In the genomic region with DNA sequence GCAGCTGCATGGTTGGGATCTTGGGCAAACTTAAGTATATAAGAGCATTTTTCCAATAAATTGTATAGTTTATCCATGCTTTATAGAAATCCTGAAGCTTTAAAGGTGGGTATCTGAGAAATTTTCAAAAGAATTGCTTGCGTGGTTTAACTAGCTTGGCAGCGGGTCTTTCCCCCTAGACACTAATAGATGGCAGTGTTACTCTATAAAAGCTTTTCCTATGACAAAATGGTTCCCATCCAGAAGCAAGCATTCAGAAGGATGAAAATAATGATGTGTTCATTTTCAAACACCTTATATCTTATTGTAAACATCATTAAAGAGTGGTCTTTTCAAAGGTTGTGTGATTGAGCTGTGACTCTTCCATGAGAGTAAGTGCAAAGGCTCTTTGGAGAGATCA, we compare ENCODE assay signal across 29 cellular contexts. TPM values are rescaled to one million over a fixed set of nuclear protein-coding genes. Genes with fewer than 3 reads are reported as not detected.
DNase-seq lines count a peak whose midpoint lies in the region; ATAC-seq, FAIRE-seq and TF ChIP-seq lines count a peak whose summit lies in the region.
"Had no signal": no experiment of that assay in that cellular context is flagged by ENCODE, and none has a peak within 500 bp of the region (broad histone marks: within the 10 kb centered on the region; RNA-seq: fewer than 3 reads in every experiment).

No MANE protein-coding gene starts in this region.

- ATAC-seq in GM19351 (IDR thresholded peaks at IDR 0.05; ENCODE audit: unreplicated experiment), result no peak
- ATAC-seq: right cardiac atrium had no signal

- H3F3A ChIP-seq in Loucy (ENCODE audit: low read depth), result no peaks in the 10 kb centered on the region

- H3K9ac ChIP-seq in Loucy (ENCODE audit: low read depth, low read length, poor library complexity, severe bottlenecking), result no peak overlapping the region
- H3K9ac ChIP-seq in H1 (replicated peaks in 1 of 4; ENCODE audit: extremely low read depth in 1 of 4, low read depth in 3 of 4, low read length in 3 of 4), result no peak overlapping the region

- TF ChIP-seq POLR2A in H1 (IDR thresholded peaks at IDR 0.05; ENCODE audit: control extremely low read depth in 1 of 2, low read depth in 2 of 2, low read length in 2 of 2), result no peak

- DNase-seq in DMS 273 (lab: John Stamatoyannopoulos, UW; ENCODE audit: unreplicated experiment) (peak; percentile 22), DMS 273 treated with DMSO at 0.1 percent for 48 hours (lab: John Stamatoyannopoulos, UW) (no peak), H1 (ENCODE audit: low read depth in 1 of 2, low spot score in 2 of 2) (no peak), GM13977 (ENCODE audit: low spot score) (no peak), substantia nigra (lab: John Stamatoyannopoulos, UW) (no peak)
- DNase-seq: 8988T; activated CD8-positive, alpha-beta memory T cell treated with anti-CD3 and anti-CD28 coated beads, Interleukin-2, amount 50 U/mL, for 48 hours; activated effector memory CD4-positive, alpha-beta T cell treated with anti-CD3 and anti-CD28 coated beads, Interleukin-2, amount 50 U/mL, for 16 hours; adrenal gland; AML-193; Caco-2; cortex of kidney; glutamatergic neuron; HCEC 1CT; Kasumi-1; kidney glomerular epithelial cell; mesenchymal stem cell; NCI-H1092; NCI-H2029; NK-92 treated with Interleukin-12 subunit alpha and Interleukin-12 subunit beta, amount 100 ng/mL, for 24 hours; Peyer's patch; right cardiac atrium; SJCRH30; upper lobe of left lung had no signal

- no peak for TF ChIP-seq EP300 in H1 (IDR thresholded peaks at IDR 0.05; ENCODE audit: borderline replicate concordance in 1 of 2, low read depth in 2 of 2, low read length in 2 of 2)

- no peak overlapping the region for H2BK20ac ChIP-seq in H1 (ENCODE audit: low read length)

- H3K4me1 ChIP-seq in Loucy (ENCODE audit: insufficient read depth, low read length, poor library complexity, severe bottlenecking) (no peaks in the 10 kb centered on the region), H1 (replicated peaks in 1 of 4; ENCODE audit: control insufficient read depth in 3 of 4, insufficient read depth in 4 of 4, low read length in 3 of 4) (no peaks in the 10 kb centered on the region)

- no peak overlapping the region for H4K8ac ChIP-seq in H1 (ENCODE audit: extremely low read depth, insufficient read depth, low read length)

- no peak overlapping the region for H2BK15ac ChIP-seq in H1 (ENCODE audit: low read length)

- no peaks in the 10 kb centered on the region for H3K9me2 ChIP-seq in Loucy (replicated peaks; ENCODE audit: low read depth, low read length)

- no peak overlapping the region for H4K5ac ChIP-seq in H1 (ENCODE audit: insufficient read length, low read depth, low read length)

- no peak overlapping the region for H4K91ac ChIP-seq in H1 (replicated peaks; ENCODE audit: insufficient read length, low read length)

- POLR2A ChIA-PET in H1 (lab: Charles Lee; ENCODE audit: partially characterized antibody), result interaction anchor here (1.2 kb wide), 1 partner anchor 12 kb away, joined by 3 read pairs; no protein-coding TSS in a partner anchor

- H3K14ac ChIP-seq in H1 (ENCODE audit: insufficient read length), result no peak overlapping the region

- H3K4me2 ChIP-seq in Loucy (ENCODE audit: low read depth, low read length, poor library complexity, severe bottlenecking) (no peak overlapping the region), H1 (ENCODE audit: insufficient read depth in 1 of 2, low read depth in 2 of 2, low read length in 2 of 2) (no peak overlapping the region)

- no peak overlapping the region for H2BK12ac ChIP-seq in H1 (ENCODE audit: low read depth, low read length)

- in situ Hi-C loops in GM13977 (cut with MboI; ENCODE audit: low pct_unique_long_range_greater_than_20kb, low sequenced_read_pairs, unreplicated experiment), result no loop called here

- H3K79me2 ChIP-seq in Loucy (ENCODE audit: insufficient read depth, low read length) (no peaks in the 10 kb centered on the region), H1 (ENCODE audit: control insufficient read depth in 1 of 2, insufficient read depth in 2 of 2, low read length in 2 of 2) (no peaks in the 10 kb centered on the region)

- no peaks in the 10 kb centered on the region for H3K79me1 ChIP-seq in H1 (ENCODE audit: low read depth, low read length)

- H3K23me2 ChIP-seq in H1 (ENCODE audit: low read depth, low read length), result no peaks in the 10 kb centered on the region

- H3K4me3 ChIP-seq in Loucy (ENCODE audit: low read length, poor library complexity, severe bottlenecking), result no peak overlapping the region
- H3K4me3 ChIP-seq in H1 (ENCODE audit: extremely low read depth in 1 of 4, insufficient read depth in 2 of 4, low read depth in 3 of 4, low read length in 4 of 4), result no peak overlapping the region
- H3K4me3 ChIP-seq: adrenal gland, Peyer's patch, SJCRH30, upper lobe of left lung had no signal

- H3K27ac ChIP-seq in C4-2B (no peak overlapping the region), H1 (ENCODE audit: low read depth, low read length) (no peak overlapping the region), substantia nigra (ENCODE audit: low read depth, low read length, poor library complexity, severe bottlenecking) (no peak overlapping the region)
- H3K27ac ChIP-seq: adrenal gland, Peyer's patch, SJCRH30, upper lobe of left lung had no signal

- H4K20me1 ChIP-seq in Loucy (ENCODE audit: insufficient read depth, low read length, poor library complexity, severe bottlenecking), result no peaks in the 10 kb centered on the region
- H4K20me1 ChIP-seq in H1 (replicated peaks in 1 of 2; ENCODE audit: control insufficient read depth in 1 of 2, insufficient read depth in 2 of 2, low read length in 2 of 2), result peaks cover 2 to 3% of the 10 kb centered on the region in 2 experiments

- no peak overlapping the region for H3K56ac ChIP-seq in H1 (replicated peaks; ENCODE audit: insufficient read length, low read depth, low read length)

- peak; percentile 10 to 24; a peak in 2 of 4 replicates for TF ChIP-seq RAD21 in H1 (IDR thresholded peaks at IDR 0.05 in 1 of 2, conservative IDR thresholded peaks at IDR 0.05 in 1 of 2; ENCODE audit: low read depth in 2 of 2, low read length in 2 of 2)

- 0 out of 2 replicates have a peak, but pooled peaks have one; percentile 13 for TF ChIP-seq CTCF in C4-2B (conservative IDR thresholded peaks at IDR 0.05)
- peak; percentile 26; the same call in 1 of the 2 replicates for TF ChIP-seq CTCF in Loucy (conservative IDR thresholded peaks at IDR 0.05; ENCODE audit: low read length)
- TF ChIP-seq CTCF in H1 (IDR thresholded peaks at IDR 0.05; ENCODE audit: control extremely low read depth in 1 of 3, insufficient read depth in 1 of 3, low read depth in 1 of 3, low read length in 3 of 3), result no peak
- TF ChIP-seq CTCF in GM13977 (IDR thresholded peaks at IDR 0.05; ENCODE audit: extremely low read depth, insufficient read depth, missing control alignments), result no peak

- no peak overlapping the region for H3K18ac ChIP-seq in H1 (ENCODE audit: extremely low read depth, low read length)

- no peak overlapping the region for H3K23ac ChIP-seq in H1 (ENCODE audit: insufficient read length)

- WGBS in H1 (ENCODE audit: extremely low coverage in 1 of 2, insufficient coverage in 1 of 2, insufficient read length in 1 of 2, insufficient replicate concordance in 2 of 2, low coverage in 1 of 2, low lambda C conversion rate in 2 of 2, missing lambda C conversion rate in 1 of 2), 2 experiments, result 92% methylated on average over 2 of the region's 2 CpGs; no CpG with 5 or more reads in 1 of the 2 experiments

- no peak overlapping the region for H2AK5ac ChIP-seq in H1 (ENCODE audit: low read depth, low read length)

- no peak for FAIRE-seq in H1 (lab: Jason Lieb, UNC)
- FAIRE-seq: endometrium, GM18507 had no signal

- H3K9me3 ChIP-seq in Loucy (ENCODE audit: insufficient read depth, low read depth, low read length), result no peaks in the 10 kb centered on the region
- no peaks in the 10 kb centered on the region for H3K9me3 ChIP-seq in H1 (ENCODE audit: insufficient read depth in 2 of 2, low read depth in 1 of 2, low read length in 1 of 2)
- H3K9me3 ChIP-seq: adrenal gland, Caco-2, Peyer's patch, SJCRH30, upper lobe of left lung had no signal

- no peak overlapping the region for H2AFZ ChIP-seq in Loucy (ENCODE audit: low read length)
- H2AFZ ChIP-seq in H1 (ENCODE audit: low read length), result no peak overlapping the region

- H2BK5ac ChIP-seq in H1 (ENCODE audit: low read depth, low read length), result no peak overlapping the region

- no peaks in the 10 kb centered on the region for H3K27me3 ChIP-seq in Loucy (ENCODE audit: insufficient read depth, low read length, poor library complexity, severe bottlenecking)
- no peaks in the 10 kb centered on the region for H3K27me3 ChIP-seq in H1 (replicated peaks in 1 of 4; ENCODE audit: control insufficient read depth in 3 of 4, extremely low read depth in 1 of 4, insufficient read depth in 3 of 4, low read length in 3 of 4)
- H3K27me3 ChIP-seq: adrenal gland, Peyer's patch, SJCRH30, upper lobe of left lung had no signal

- H3K36me3 ChIP-seq in Loucy (ENCODE audit: insufficient read depth, low read length), result peaks cover 100% of the 10 kb centered on the region
- peaks cover 26 to 77% (median 70%) of the 10 kb centered on the region in 4 experiments for H3K36me3 ChIP-seq in H1 (ENCODE audit: control insufficient read depth in 2 of 4, insufficient read depth in 4 of 4, low read length in 3 of 4)

- no peak overlapping the region for H3K4ac ChIP-seq in H1 (replicated peaks; ENCODE audit: insufficient read length, low read depth, low read length)

- CTCF ChIA-PET in H1 (lab: Charles Lee; ENCODE audit: partially characterized antibody), result interaction anchor here (0.7 to 1.8 kb wide), 6 partner anchors 11 to 390 kb away, joined by 3 to 7 read pairs (median 3); no protein-coding TSS in a partner anchor

- H2BK120ac ChIP-seq in H1 (replicated peaks; ENCODE audit: low read depth, low read length), result no peak overlapping the region

TF ChIP-seq in H1, 55 proteins besides CTCF, POLR2A, EP300 and RAD21 (continues in another document):
- TF ChIP-seq RBBP5 (IDR thresholded peaks at IDR 0.05; ENCODE audit: borderline replicate concordance, low read depth, low read length) (no peak), SIRT6 (IDR thresholded peaks at IDR 0.05; ENCODE audit: low read length) (no peak), GTF2F1 (IDR thresholded peaks at IDR 0.05; ENCODE audit: borderline replicate concordance, low read depth, low read length) (no peak), BRCA1 (IDR thresholded peaks at IDR 0.05; ENCODE audit: low read depth, low read length) (no peak), SP2 (IDR thresholded peaks at IDR 0.05; ENCODE audit: low read length) (no peak), CREB1 (IDR thresholded peaks at IDR 0.05) (no peak), HDAC6 (IDR thresholded peaks at IDR 0.05; ENCODE audit: low read depth, low read length) (no peak)

RNA-seq across cellular contexts. Expression of gene KDM3A, which starts 45.9 kb away (rescaled TPM):
- 25.3 and 29.2 TPM in 2 replicates for total RNA-seq in H1 (2021; fragmentation: NEBNext Ultra II Directional; extraction: Animal tissue kit (Norgen Biotek cat#: 25700))
- 8.3 and 15.8 TPM in 2 replicates for polyA plus RNA-seq in H1 (2011; rRNA removed)
- polyA plus RNA-seq in H1 (2011; cell fraction: cytosol; rRNA removed), result 15.7 TPM
- polyA plus RNA-seq in H1 (2011; cell fraction: nucleus; rRNA removed), result 12.7 TPM
- 14.9 to 18.7 TPM (median 16.8 TPM) in 4 replicates for polyA plus RNA-seq in H1 (2012, experiment 1 of 2)
- polyA plus RNA-seq in H1 (2012, experiment 2 of 2), result 1.8 TPM
- polyA plus RNA-seq in H1 (2013, experiment 1 of 2), result 13.7 TPM
- polyA plus RNA-seq in H1 (2013, experiment 2 of 2), result 11.6 TPM
- polyA minus RNA-seq in H1 (2011; rRNA and poly(A)+ RNA removed), result 37.3 and 54.7 TPM in 2 replicates
- 25.2 TPM for polyA minus RNA-seq in H1 (2011; cell fraction: cytosol; rRNA and poly(A)+ RNA removed)
- polyA minus RNA-seq in H1 (2011; cell fraction: nucleus; rRNA and poly(A)+ RNA removed), result 55.1 TPM

Comparison
In these comparisons a context has a peak if more than half of its experiments do, and no peak if none do; other contexts are left out.
1. CTCF ChIP-seq: peak in C4-2B (single experiment) and Loucy (single experiment); none in H1 (0 of 3) and GM13977 (single experiment).